In the genomic region with DNA sequence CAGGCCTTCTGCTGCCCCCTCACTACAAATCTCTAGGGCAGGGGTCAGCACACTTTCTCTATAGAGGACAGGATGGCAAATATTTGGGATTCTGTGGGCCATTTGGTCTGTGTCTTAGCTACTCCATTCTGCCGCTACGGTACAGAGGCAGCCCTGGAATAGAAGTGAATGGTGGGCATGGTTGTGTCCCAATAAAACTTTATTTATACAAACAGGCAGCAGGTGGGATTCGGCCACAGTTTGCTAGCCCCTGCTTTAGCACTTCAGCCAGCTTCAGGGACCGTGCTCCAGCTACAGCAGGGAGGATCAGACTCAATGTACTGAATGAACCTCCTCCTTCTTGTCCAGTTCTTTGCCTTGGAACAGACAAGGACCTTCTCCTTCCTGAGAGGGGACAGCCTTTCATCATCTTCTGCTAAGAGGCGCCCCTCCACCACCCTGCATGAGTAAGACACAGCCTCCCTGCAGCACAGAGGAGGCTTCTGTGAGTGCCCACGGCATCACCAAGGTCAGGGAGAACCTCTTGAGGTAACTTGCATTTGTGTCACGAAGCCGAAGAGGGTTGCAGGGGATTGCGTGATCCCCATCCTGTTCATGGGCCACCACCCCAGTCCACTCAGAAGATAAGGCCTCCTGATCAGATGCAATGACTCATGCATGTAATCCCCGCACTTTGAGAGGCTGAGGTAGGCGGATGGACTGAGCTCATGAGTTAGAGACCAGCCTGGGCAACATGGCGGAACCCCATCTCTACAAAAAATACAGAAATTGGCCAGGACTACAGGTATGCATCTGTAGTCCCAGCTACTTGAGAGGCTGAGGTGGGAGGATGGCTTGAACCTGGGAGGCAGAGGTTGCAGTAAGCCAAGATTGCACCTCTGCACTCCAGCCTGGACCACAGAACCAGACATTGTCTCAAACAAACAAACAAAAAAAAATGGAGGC, we compare ENCODE assay signal across 21 cellular contexts. TPM values are rescaled to one million over a fixed set of nuclear protein-coding genes. Genes with fewer than 3 reads are reported as not detected.
DNase-seq lines count a peak whose midpoint lies in the region; ATAC-seq and TF ChIP-seq lines count a peak whose summit lies in the region.
"Had no signal": no experiment of that assay in that cellular context is flagged by ENCODE, and none has a peak within 500 bp of the region (broad histone marks: within the 10 kb centered on the region; RNA-seq: fewer than 3 reads in every experiment).

No MANE protein-coding gene starts in this region.

- TF ChIP-seq CTCF in DOHH2 (IDR thresholded peaks at IDR 0.05; ENCODE audit: low read depth, low read length, poor library complexity, severe bottlenecking) = no peak
- no peak for TF ChIP-seq CTCF in dorsolateral prefrontal cortex (IDR thresholded peaks at IDR 0.05 in 54 of 56, conservative IDR thresholded peaks at IDR 0.05 in 2 of 56; ENCODE audit: low read depth in 1 of 56, partially characterized antibody in 56 of 56)

- no peak for ATAC-seq in GM21447 (IDR thresholded peaks at IDR 0.05; ENCODE audit: unreplicated experiment)
- ATAC-seq: left cardiac atrium; stimulated activated naive CD8-positive, alpha-beta T cell treated with anti-CD3 and anti-CD28 coated beads, Interleukin-15, Interleukin-2, amounts not matched to agents 100 U/mL and 50 U/mL, for 24 hours had no signal

- no peaks in the 10 kb centered on the region for H3K9me2 ChIP-seq in DOHH2 (replicated peaks; ENCODE audit: control insufficient read depth, low read length)

- peaks cover 84% of the 10 kb centered on the region for H3K36me3 ChIP-seq in DOHH2 (ENCODE audit: control insufficient read depth, low read length)

- H3K27me3 ChIP-seq in DOHH2 (ENCODE audit: control insufficient read depth, low read length) = no peaks in the 10 kb centered on the region
- H3K27me3 ChIP-seq in dorsolateral prefrontal cortex = no peaks in the 10 kb centered on the region
- H3K27me3 ChIP-seq: hepatocyte had no signal

- peak overlapping the region; percentile 86 for H3K4me2 ChIP-seq in DOHH2 (ENCODE audit: low read length)
- H3K4me2 ChIP-seq: hepatocyte had no signal

- H3K4me3 ChIP-seq in DOHH2 (ENCODE audit: low read length) = peak overlapping the region; percentile 67
- H3K4me3 ChIP-seq in dorsolateral prefrontal cortex = peak overlapping the region in 39 of 59 donors; percentile 2 to 55 (median 31)
- H3K4me3 ChIP-seq: hepatocyte, skin epidermis had no signal

- peaks cover 12% of the 10 kb centered on the region for H3F3A ChIP-seq in DOHH2 (ENCODE audit: control insufficient read depth, insufficient read depth)

- peaks cover 68% of the 10 kb centered on the region for H3K79me2 ChIP-seq in DOHH2 (ENCODE audit: control insufficient read depth, low read length)
- H3K79me2 ChIP-seq: parathyroid adenoma had no signal

- peaks cover 9% of the 10 kb centered on the region; the same call in 1 of the 2 replicates for H4K20me1 ChIP-seq in DOHH2 (ENCODE audit: control insufficient read depth, insufficient read depth, low read depth, low read length)

- H3K9me3 ChIP-seq in DOHH2 (ENCODE audit: control insufficient read depth, insufficient read depth, low read length) = no peaks in the 10 kb centered on the region

- H3K27ac ChIP-seq in DOHH2 (ENCODE audit: low read depth, low read length) (peak overlapping the region; percentile 89), dorsolateral prefrontal cortex (peak overlapping the region; percentile 23 to 97 (median 89))
- H3K27ac ChIP-seq: hepatocyte, parathyroid adenoma, RWPE1 had no signal

- H3K4me1 ChIP-seq in DOHH2 (ENCODE audit: control insufficient read depth, low read length) = peaks cover 57% of the 10 kb centered on the region
- H3K4me1 ChIP-seq: parathyroid adenoma had no signal

- intact Hi-C loops in dorsolateral prefrontal cortex (cut with DNase I) = no loop called here
- intact Hi-C loops in posterior vena cava (cut with DNase I) = no loop called here

- DNase-seq in NAMALWA (ENCODE audit: low spot score) (peak; percentile 28), dorsolateral prefrontal cortex (no peak), posterior vena cava (ENCODE audit: low spot score) (peak; percentile 59), SHP77 (lab: John Stamatoyannopoulos, UW) (no peak), amniotic stem cell (lab: John Stamatoyannopoulos, UW) (no peak), NCI-H1105 treated with DMSO at 0.1 percent for 48 hours (lab: John Stamatoyannopoulos, UW) (no peak)
- DNase-seq: activated CD4-positive, CD25-positive, alpha-beta regulatory T cell; activated gamma-delta T cell treated with Interleukin-2 at 50 U/mL for 16 hours; cortex of kidney; Kasumi-1; left cardiac atrium; NCI-H1930; NCI-H510A treated with DMSO at 0.1 percent for 48 hours; stimulated activated naive CD8-positive, alpha-beta T cell treated with anti-CD3 and anti-CD28 coated beads, Interleukin-15, Interleukin-2, amounts not matched to agents 100 U/mL and 50 U/mL, for 24 hours; T-helper 1 cell had no signal

RNA-seq across cellular contexts. Expression of gene C11orf24, which starts 4.6 kb away (rescaled TPM):
- total RNA-seq in dorsolateral prefrontal cortex (10 to 100 TPM; 12.6 to 56.0 (median 23.3) TPM), posterior vena cava (10 to 100 TPM; 67.2 to 74.9 TPM)

RNA-seq across cellular contexts. Expression of gene LRP5, which starts 45.2 kb away (rescaled TPM):
- 10 to 100 TPM in 50 of 120 experiments, 1 to 10 TPM in 70; 4.5 to 21.7 (median 9.2) TPM for total RNA-seq in dorsolateral prefrontal cortex
- total RNA-seq in posterior vena cava = 10 to 100 TPM; 46.2 to 48.5 TPM

RNA-seq across cellular contexts. Expression of gene KMT5B, which starts 54.1 kb away (rescaled TPM):
- total RNA-seq in dorsolateral prefrontal cortex = 10 to 100 TPM; 44.6 to 73.3 (median 57.5) TPM
- 10 to 100 TPM; 34.3 to 39.0 TPM for total RNA-seq in posterior vena cava

Comparison
In these comparisons a context has a peak if more than half of its experiments do, and no peak if none do; other contexts are left out.
1. DNase-seq: peak in NAMALWA (single experiment) and posterior vena cava (single experiment); none in dorsolateral prefrontal cortex (0 of 10), SHP77 (0 of 2), amniotic stem cell (single experiment) and NCI-H1105 treated with DMSO at 0.1 percent for 48 hours (single experiment).